8 cellular contexts compared by ENCODE assay signal in the genomic region with DNA sequence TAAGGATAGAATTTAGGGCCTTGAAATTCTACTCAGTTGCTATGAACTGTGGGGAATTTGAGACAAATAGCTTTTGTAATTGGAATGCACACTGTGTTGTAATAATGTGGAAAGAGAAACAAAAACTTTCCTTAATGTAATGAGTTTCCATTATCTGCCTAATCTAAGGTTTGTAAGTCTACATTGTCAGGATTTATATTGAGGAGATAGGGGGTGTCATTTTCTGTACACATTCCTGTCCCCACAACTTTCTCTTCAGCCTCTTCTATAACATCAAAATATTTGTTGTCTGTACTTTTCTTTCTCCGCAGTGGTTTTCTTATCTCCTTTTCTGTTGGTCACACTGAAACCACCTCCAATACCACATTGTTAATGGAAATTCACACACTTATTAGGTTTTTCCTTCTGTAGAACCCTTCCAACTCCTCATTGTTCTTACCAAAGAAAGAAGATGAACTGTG. TPM values are rescaled to one million over a fixed set of nuclear protein-coding genes. Genes with fewer than 3 reads are reported as not detected.
DNase-seq lines count a peak whose midpoint lies in the region; ATAC-seq and TF ChIP-seq lines count a peak whose summit lies in the region.

No MANE protein-coding gene starts in this region.

- H3K4me3 ChIP-seq in left ventricle myocardium inferior: peak overlapping the region; percentile 36

- DNase-seq in H4 (ENCODE audit: low spot score) (peak; percentile 53), left ventricle myocardium inferior (no peak), NOMO-1 (lab: John Stamatoyannopoulos, UW; ENCODE audit: unreplicated experiment in 2 of 2) (no peak), NCI-H2227 (lab: John Stamatoyannopoulos, UW; ENCODE audit: unreplicated experiment) (no peak)
- no peak for DNase-seq in activated T-helper 2 cell treated with anti-CD3 and anti-CD28 coated beads, Interferon-gamma antibody, Interleukin-2, Interleukin-4, amounts not matched to agents 10 μg/mL and 5 μg/mL and 100 μg/mL, durations not matched to agents 14 hours and 24 hours and 36 hours (ENCODE audit: low spot score)
- DNase-seq in stimulated activated naive CD8-positive, alpha-beta T cell treated with anti-CD3 and anti-CD28 coated beads, Interleukin-15, amount 100 ng/mL, for 72 hours: no peak

- no peaks in the 10 kb centered on the region for H3K27me3 Mint-ChIP-seq in activated T-helper 2 cell treated with anti-CD3 and anti-CD28 coated beads, Interferon-gamma antibody, Interleukin-2, Interleukin-4, amounts not matched to agents 10 μg/mL and 5 μg/mL and 100 μg/mL, durations not matched to agents 14 hours and 24 hours and 36 hours (ENCODE audit: low read depth)
- H3K27me3 Mint-ChIP-seq in stimulated activated naive CD8-positive, alpha-beta T cell treated with anti-CD3 and anti-CD28 coated beads, Interleukin-15, amount 100 ng/mL, for 72 hours: no peaks in the 10 kb centered on the region

- H3K36me3 Mint-ChIP-seq in activated T-helper 2 cell treated with anti-CD3 and anti-CD28 coated beads, Interferon-gamma antibody, Interleukin-2, Interleukin-4, amounts not matched to agents 10 μg/mL and 5 μg/mL and 100 μg/mL, durations not matched to agents 14 hours and 24 hours and 36 hours (ENCODE audit: low read depth): peaks cover 55% of the 10 kb centered on the region

- H3K4me1 ChIP-seq in left ventricle myocardium inferior: peaks cover 30% of the 10 kb centered on the region

- H3K27ac ChIP-seq in left ventricle myocardium inferior (replicated peaks): peak overlapping the region; percentile 70

- ATAC-seq in stimulated activated naive CD8-positive, alpha-beta T cell treated with anti-CD3 and anti-CD28 coated beads, Interleukin-15, amount 100 ng/mL, for 72 hours: no peak
- ATAC-seq in GM18498 (IDR thresholded peaks at IDR 0.05; ENCODE audit: unreplicated experiment): no peak
- no peak for ATAC-seq in HG02588 (IDR thresholded peaks at IDR 0.05; ENCODE audit: unreplicated experiment)

- H3K9me3 ChIP-seq in left ventricle myocardium inferior (replicated peaks): no peaks in the 10 kb centered on the region

- H3K27ac Mint-ChIP-seq in activated T-helper 2 cell treated with anti-CD3 and anti-CD28 coated beads, Interferon-gamma antibody, Interleukin-2, Interleukin-4, amounts not matched to agents 10 μg/mL and 5 μg/mL and 100 μg/mL, durations not matched to agents 14 hours and 24 hours and 36 hours: peak overlapping the region; percentile 93
- H3K27ac Mint-ChIP-seq in stimulated activated naive CD8-positive, alpha-beta T cell treated with anti-CD3 and anti-CD28 coated beads, Interleukin-15, amount 100 ng/mL, for 72 hours: peak overlapping the region; percentile 92 to 94

- intact Hi-C loops in activated T-helper 2 cell treated with anti-CD3 and anti-CD28 coated beads, Interferon-gamma antibody, Interleukin-2, Interleukin-4, amounts not matched to agents 10 μg/mL and 5 μg/mL and 100 μg/mL, durations not matched to agents 14 hours and 24 hours and 36 hours (cut with micrococcal nuclease): loop anchor here (1.0 to 5.0 kb wide), 14 partner anchors 22 to 913 kb away; no protein-coding TSS in a partner anchor
- intact Hi-C loops in left ventricle myocardium inferior (cut with micrococcal nuclease): loop anchor here (10.0 kb wide), 1 partner anchor 998 kb away; a partner anchor contains a TSS

- H3K36me3 ChIP-seq in left ventricle myocardium inferior: peaks cover 3% of the 10 kb centered on the region

- no peak for TF ChIP-seq CTCF in left ventricle myocardium inferior (IDR thresholded peaks at IDR 0.05; ENCODE audit: borderline replicate concordance)

- peaks cover 55% of the 10 kb centered on the region for H3K4me1 Mint-ChIP-seq in activated T-helper 2 cell treated with anti-CD3 and anti-CD28 coated beads, Interferon-gamma antibody, Interleukin-2, Interleukin-4, amounts not matched to agents 10 μg/mL and 5 μg/mL and 100 μg/mL, durations not matched to agents 14 hours and 24 hours and 36 hours (ENCODE audit: low read depth)
- H3K4me1 Mint-ChIP-seq in stimulated activated naive CD8-positive, alpha-beta T cell treated with anti-CD3 and anti-CD28 coated beads, Interleukin-15, amount 100 ng/mL, for 72 hours: peaks cover 65% of the 10 kb centered on the region

- no peaks in the 10 kb centered on the region for H3K27me3 ChIP-seq in left ventricle myocardium inferior (ENCODE audit: low read depth)

- H3K9me3 Mint-ChIP-seq in activated T-helper 2 cell treated with anti-CD3 and anti-CD28 coated beads, Interferon-gamma antibody, Interleukin-2, Interleukin-4, amounts not matched to agents 10 μg/mL and 5 μg/mL and 100 μg/mL, durations not matched to agents 14 hours and 24 hours and 36 hours: no peaks in the 10 kb centered on the region
- no peaks in the 10 kb centered on the region for H3K9me3 Mint-ChIP-seq in stimulated activated naive CD8-positive, alpha-beta T cell treated with anti-CD3 and anti-CD28 coated beads, Interleukin-15, amount 100 ng/mL, for 72 hours

- H3K4me3 Mint-ChIP-seq in activated T-helper 2 cell treated with anti-CD3 and anti-CD28 coated beads, Interferon-gamma antibody, Interleukin-2, Interleukin-4, amounts not matched to agents 10 μg/mL and 5 μg/mL and 100 μg/mL, durations not matched to agents 14 hours and 24 hours and 36 hours (ENCODE audit: low read depth): peak overlapping the region; percentile 47
- peak overlapping the region; percentile 66 to 74 for H3K4me3 Mint-ChIP-seq in stimulated activated naive CD8-positive, alpha-beta T cell treated with anti-CD3 and anti-CD28 coated beads, Interleukin-15, amount 100 ng/mL, for 72 hours

RNA-seq across cellular contexts. Expression of a gene that starts 41.5 kb away (rescaled TPM):
- total RNA-seq in H4 (2014; rRNA removed; shearing (Covaris generic)): 11.6 and 15.7 TPM in 2 replicates
- total RNA-seq in activated T-helper 2 cell treated with anti-CD3 and anti-CD28 coated beads, Interferon-gamma antibody, Interleukin-2, Interleukin-4, amounts not matched to agents 10 μg/mL and 5 μg/mL and 100 μg/mL, durations not matched to agents 14 hours and 24 hours and 36 hours: 34.9 and 35.7 TPM in 2 replicates
- 13.7 TPM for total RNA-seq in left ventricle myocardium inferior
